9 cellular contexts compared by ENCODE assay signal in genomic region chr19:38617764-38618589, GRCh38. TPM values are rescaled to one million over a fixed set of nuclear protein-coding genes. Genes with fewer than 3 reads are reported as not detected.
DNase-seq lines count a peak whose midpoint lies in the region; ATAC-seq and TF ChIP-seq lines count a peak whose summit lies in the region.
"Had no signal": no experiment of that assay in that cellular context is flagged by ENCODE, and none has a peak within 500 bp of the region (broad histone marks: within the 10 kb centered on the region; RNA-seq: fewer than 3 reads in every experiment).

TSS of gene MAP4K1 (minus strand) at chr19:38617953. CDS start at chr19:38617895, 58 bp downstream.

- ATAC-seq in GM21515 (IDR thresholded peaks at IDR 0.05; ENCODE audit: unreplicated experiment): peak; percentile 47
- peak; percentile 91 for ATAC-seq in activated B cell treated with CpG ODN at 0.5 μM for 24 hours (ENCODE audit: low read depth)
- ATAC-seq in central memory CD8-positive, alpha-beta T cell (replicated peaks; ENCODE audit: extremely low read depth, poor library complexity, severe bottlenecking): peak; percentile 66

- H3K4me1 Mint-ChIP-seq in activated B cell treated with CpG ODN at 0.5 μM for 24 hours: peaks cover 57% of the 10 kb centered on the region
- H3K4me1 Mint-ChIP-seq in central memory CD8-positive, alpha-beta T cell: peaks cover 56% of the 10 kb centered on the region

- peak within 1 kb of the TSS; percentile 97 for H3K27ac Mint-ChIP-seq in activated B cell treated with CpG ODN at 0.5 μM for 24 hours
- peak within 1 kb of the TSS; percentile 99 for H3K27ac Mint-ChIP-seq in central memory CD8-positive, alpha-beta T cell (ENCODE audit: low read depth)

- DNase-seq in D341Med (ENCODE audit: low spot score): peak; percentile 50
- DNase-seq in activated B cell treated with CpG ODN at 0.5 μM for 24 hours: peak; percentile 90
- peak; percentile 42 to 45 for DNase-seq in central memory CD8-positive, alpha-beta T cell (ENCODE audit: low spot score in 2 of 2)
- DNase-seq in lung microvascular endothelial cell (ENCODE audit: low read depth in 2 of 2): peak; percentile 7 to 14
- DNase-seq in stimulated activated CD8-positive, alpha-beta memory T cell treated with anti-CD3 and anti-CD28 coated beads, Interleukin-15, amount 100 ng/mL, for 48 hours (ENCODE audit: low read depth in 2 of 2): peak; percentile 56 to 60
- no peak for DNase-seq in NCI-H146 treated with DMSO at 0.1 percent for 48 hours (lab: John Stamatoyannopoulos, UW; ENCODE audit: unreplicated experiment)

- intact Hi-C loops in activated B cell treated with CpG ODN at 0.5 μM for 24 hours (cut with micrococcal nuclease): loop anchor here (1.0 to 10.0 kb wide), 8 partner anchors 59 to 711 kb away; partner anchors contain the start of genes DPF1, FAM98C, MRPS12 and NFKBIB

- peak within 1 kb of the TSS; percentile 93 for H3K27ac ChIP-seq in KOPT-K1 (ENCODE audit: low read depth, low read length, poor library complexity, severe bottlenecking)

- TF ChIP-seq CTCF in activated B cell treated with CpG ODN at 0.5 μM for 24 hours (IDR thresholded peaks at IDR 0.05): no peak

- H3K9me3 ChIP-seq in KOPT-K1 (ENCODE audit: insufficient read depth, low read length, poor library complexity, severe bottlenecking): no peaks in the 10 kb centered on the region

- peaks cover 67% of the 10 kb centered on the region for H3K36me3 Mint-ChIP-seq in activated B cell treated with CpG ODN at 0.5 μM for 24 hours (ENCODE audit: low read depth)
- peaks cover 52% of the 10 kb centered on the region for H3K36me3 Mint-ChIP-seq in central memory CD8-positive, alpha-beta T cell (ENCODE audit: insufficient read depth)

- H3K27me3 Mint-ChIP-seq in activated B cell treated with CpG ODN at 0.5 μM for 24 hours: no peaks in the 10 kb centered on the region
- H3K27me3 Mint-ChIP-seq in central memory CD8-positive, alpha-beta T cell: no peaks in the 10 kb centered on the region

- H3K4me3 Mint-ChIP-seq in activated B cell treated with CpG ODN at 0.5 μM for 24 hours: peak within 1 kb of the TSS; percentile 100
- peak within 1 kb of the TSS; percentile 97 for H3K4me3 Mint-ChIP-seq in central memory CD8-positive, alpha-beta T cell

- POLR2A ChIA-PET in activated B cell treated with CpG ODN at 0.5 μM for 24 hours (lab: Charles Lee): interaction anchor here (0.8 to 3.9 kb wide), 32 partner anchors 10 to 818 kb away, joined by 3 to 45 read pairs (median 6); partner anchors contain the start of genes ACTN4, FAM98C, GGN and MRPS12

- H3K36me3 ChIP-seq in KOPT-K1 (ENCODE audit: insufficient read depth, low read length): peaks cover 50% of the 10 kb centered on the region

- H3K9me3 Mint-ChIP-seq in activated B cell treated with CpG ODN at 0.5 μM for 24 hours: no peaks in the 10 kb centered on the region
- H3K9me3 Mint-ChIP-seq in central memory CD8-positive, alpha-beta T cell: no peaks in the 10 kb centered on the region

- CTCF ChIA-PET in activated B cell treated with CpG ODN at 0.5 μM for 24 hours (lab: Charles Lee): interaction anchor here (0.7 to 4.7 kb wide), 8 partner anchors 18 to 312 kb away, joined by 3 to 49 read pairs (median 6); partner anchors contain the start of genes CATSPERG, FAM98C, GGN and MRPS12

RNA-seq across cellular contexts. Expression of gene MAP4K1, which starts in this region (rescaled TPM):
- total RNA-seq in activated B cell treated with CpG ODN at 0.5 μM for 24 hours (379 and 388 TPM in 2 replicates), lung microvascular endothelial cell (not detected in 2 replicates)
- total RNA-seq: RPMI7951 had no signal

Comparison
In these comparisons a context has a peak if more than half of its experiments do, and no peak if none do; other contexts are left out.
1. RNA of gene MAP4K1 (total RNA-seq): 379 to 388 TPM in activated B cell treated with CpG ODN at 0.5 μM for 24 hours; not detected in lung microvascular endothelial cell; every median in the first group is over 100 times any median in the second.
2. Peak in DNase-seq in lung microvascular endothelial cell; RNA of the gene not detected or under 1 TPM.
3. Peak in every context shown above with its lines, with median percentiles within 50 percentile points of each other: ATAC-seq.